11 cellular contexts compared by ENCODE assay signal in genomic region chr20:6533828-6534388, GRCh38.
DNase-seq lines count a peak whose midpoint lies in the region; ATAC-seq and TF ChIP-seq lines count a peak whose summit lies in the region.
"Had no signal": no experiment of that assay in that cellular context is flagged by ENCODE, and none has a peak within 500 bp of the region (broad histone marks: within the 10 kb centered on the region; RNA-seq: fewer than 3 reads in every experiment).

No MANE protein-coding gene starts in this region.

- no TSS peak for BruUV-seq in IMR-90 (replicated peaks; lab: Mats Ljungman, UMichigan)

- no peak for TF ChIP-seq POLR2A in IMR-90 (IDR thresholded peaks at IDR 0.05; ENCODE audit: low read depth, low read length)

- H3K79me1 ChIP-seq in IMR-90 (ENCODE audit: low read depth in 1 of 2, low read length in 2 of 2) (no peaks in the 10 kb centered on the region), mesendoderm (ENCODE audit: low read length) (no peaks in the 10 kb centered on the region)

- H2BK5ac ChIP-seq in IMR-90 (ENCODE audit: low read depth, low read length, poor library complexity, severe bottlenecking) (peak overlapping the region; percentile 93), mesendoderm (ENCODE audit: low read length) (no peak overlapping the region)

- H4K20me1 ChIP-seq in IMR-90 (ENCODE audit: insufficient read depth, low read length): no peaks in the 10 kb centered on the region

- H3K9me3 ChIP-seq in IMR-90 (ENCODE audit: control insufficient read depth, insufficient read depth, low read length) (no peaks in the 10 kb centered on the region), lung (ENCODE audit: control insufficient read depth in 2 of 2, insufficient read depth in 1 of 2, low read length in 1 of 2) (no peaks in the 10 kb centered on the region)

- H3K36me3 Mint-ChIP-seq in type B pancreatic cell: no peaks in the 10 kb centered on the region
- H3K36me3 Mint-ChIP-seq: activated naive CD8-positive, alpha-beta T cell treated with anti-CD3 and anti-CD28 coated beads for 36 hours had no signal

- TF ChIP-seq CTCF in IMR-90 (conservative IDR thresholded peaks at IDR 0.05; ENCODE audit: low read depth, low read length) (0 out of 2 replicates have a peak, but pooled peaks have one; percentile 3), choroid plexus epithelial cell (conservative IDR thresholded peaks at IDR 0.05; ENCODE audit: low read depth, low read length) (peak; percentile 19), lung (IDR thresholded peaks at IDR 0.05; ENCODE audit: control extremely low read depth, extremely low read depth) (no peak), type B pancreatic cell (conservative IDR thresholded peaks at IDR 0.05) (no peak)

- H3K36me3 ChIP-seq in IMR-90 (ENCODE audit: control insufficient read depth, insufficient read depth, low read length) (no peaks in the 10 kb centered on the region), lung (ENCODE audit: control insufficient read depth in 2 of 2, insufficient read depth in 2 of 2, low read length in 2 of 2) (no peaks in the 10 kb centered on the region), mesendoderm (ENCODE audit: control insufficient read depth, insufficient read depth, low read length) (no peaks in the 10 kb centered on the region)

- H2BK15ac ChIP-seq in IMR-90 (ENCODE audit: low read depth, low read length) (peak overlapping the region; percentile 76), mesendoderm (replicated peaks; ENCODE audit: low read depth) (no peak overlapping the region)

- H3K4me1 ChIP-seq in IMR-90 (ENCODE audit: control insufficient read depth, insufficient read depth, low read length) (peaks cover 7% of the 10 kb centered on the region), lung (ENCODE audit: control insufficient read depth in 2 of 2, insufficient read depth in 2 of 2, low read length in 2 of 2) (no peaks in the 10 kb centered on the region), mesendoderm (ENCODE audit: control insufficient read depth, low read depth, low read length) (no peaks in the 10 kb centered on the region)

- 0% methylated on average over 8 of the region's 15 CpGs; no CpG with 5 or more reads in 1 of the 2 experiments for WGBS in IMR-90 (ENCODE audit: extremely low coverage in 2 of 2, insufficient read length in 1 of 2), 2 experiments
- 53 to 81% methylated on average over 15 of the region's 15 CpGs for WGBS in lung, 2 donors
- no CpG with 5 or more reads among the region's 15 CpGs for WGBS in mesendoderm (ENCODE audit: extremely low coverage, insufficient coverage, low lambda C conversion rate)

- peak overlapping the region; percentile 91 for H4K5ac ChIP-seq in IMR-90 (ENCODE audit: low read depth, low read length)
- no peak overlapping the region for H4K5ac ChIP-seq in mesendoderm (ENCODE audit: low read length)

- H3K4me3 Mint-ChIP-seq in type B pancreatic cell: peak overlapping the region; percentile 39
- H3K4me3 Mint-ChIP-seq: activated B cell treated with CpG ODN at 0.5 μM for 24 hours; activated naive CD8-positive, alpha-beta T cell treated with anti-CD3 and anti-CD28 coated beads for 36 hours had no signal

- peaks cover 15% of the 10 kb centered on the region for H3K4me1 Mint-ChIP-seq in type B pancreatic cell (ENCODE audit: unreplicated experiment)
- H3K4me1 Mint-ChIP-seq: activated B cell treated with CpG ODN at 0.5 μM for 24 hours; activated naive CD8-positive, alpha-beta T cell treated with anti-CD3 and anti-CD28 coated beads for 36 hours had no signal

- H3K23ac ChIP-seq in IMR-90 (ENCODE audit: low read depth, low read length) (peak overlapping the region; percentile 97), mesendoderm (ENCODE audit: low read length) (no peak overlapping the region)

- H3K4me3 ChIP-seq in IMR-90 (ENCODE audit: insufficient read depth, low read depth, low read length) (peak overlapping the region; percentile 51), choroid plexus epithelial cell (ENCODE audit: low read depth, low read length) (peak overlapping the region; percentile 45), lung (no peak overlapping the region), mesendoderm (ENCODE audit: low read length) (no peak overlapping the region)

- CTCF ChIA-PET in IMR-90 (lab: Yijun Ruan, JAX): interaction anchor here (0.6 to 1.0 kb wide), 3 partner anchors 267 to 1308 kb away, joined by 4 to 5 read pairs (median 5); no protein-coding TSS in a partner anchor

- DNase-seq in IMR-90 (peak; percentile 88), choroid plexus epithelial cell (ENCODE audit: low read depth) (peak; percentile 92), lung (ENCODE audit: low spot score) (no peak), type B pancreatic cell (ENCODE audit: extremely low spot score, unreplicated experiment) (no peak), NCI-H1417 treated with DMSO at 0.1 percent for 48 hours (lab: John Stamatoyannopoulos, UW) (no peak), mesendoderm (no peak), T-helper 1 cell (no peak)
- DNase-seq: activated B cell treated with CpG ODN at 0.5 μM for 24 hours; activated naive CD8-positive, alpha-beta T cell treated with anti-CD3 and anti-CD28 coated beads for 36 hours; NCI-H774; stimulated activated CD4-positive, alpha-beta T cell treated with anti-CD3 and anti-CD28 coated beads, Interleukin-12 subunit alpha, Interleukin-12 subunit beta, amount 100 ng/mL, for 4 hours had no signal

- peak overlapping the region; percentile 79 for H2AFZ ChIP-seq in IMR-90 (replicated peaks; ENCODE audit: low read length, poor library complexity)

- peaks cover 10% of the 10 kb centered on the region for H3K9me3 Mint-ChIP-seq in type B pancreatic cell
- H3K9me3 Mint-ChIP-seq: activated naive CD8-positive, alpha-beta T cell treated with anti-CD3 and anti-CD28 coated beads for 36 hours had no signal

- POLR2A ChIA-PET in IMR-90 (lab: Charles Lee; ENCODE audit: unreplicated experiment): interaction anchor here (0.6 kb wide), 1 partner anchor 332 kb away, joined by 3 read pairs; no protein-coding TSS in a partner anchor

- H3K27me3 ChIP-seq in IMR-90 (ENCODE audit: control insufficient read depth, insufficient read depth, low read length): no peaks in the 10 kb centered on the region
- no peaks in the 10 kb centered on the region for H3K27me3 ChIP-seq in lung (ENCODE audit: control insufficient read depth, insufficient read depth)
- H3K27me3 ChIP-seq in mesendoderm (ENCODE audit: insufficient read depth, low read length, poor library complexity): no peaks in the 10 kb centered on the region

- H3K9ac ChIP-seq in IMR-90 (ENCODE audit: low read depth, low read length): peak overlapping the region; percentile 74
- no peak overlapping the region for H3K9ac ChIP-seq in mesendoderm (ENCODE audit: low read length)

- H2AK5ac ChIP-seq in IMR-90 (ENCODE audit: low read depth, low read length) (peak overlapping the region; percentile 12; the same call in 1 of the 2 replicates), mesendoderm (ENCODE audit: low read length) (no peak overlapping the region)

- ATAC-seq in IMR-90 (ENCODE audit: low read depth) (peak; percentile 85), lung (ENCODE audit: insufficient read depth, low FRiP score) (peak; percentile 50)

- H3K18ac ChIP-seq in IMR-90 (ENCODE audit: low read depth, low read length): peak overlapping the region; percentile 98
- H3K18ac ChIP-seq in mesendoderm (ENCODE audit: low read length): no peak overlapping the region

- peak; percentile 13; the same call in 1 of the 2 replicates for TF ChIP-seq RAD21 in IMR-90 (IDR thresholded peaks at IDR 0.05; ENCODE audit: low read length)

- H3K14ac ChIP-seq in IMR-90 (replicated peaks; ENCODE audit: low read depth, low read length): peak overlapping the region; percentile 94

- H4K91ac ChIP-seq in IMR-90 (ENCODE audit: insufficient read depth, low read depth, low read length): peak overlapping the region; percentile 99

- in situ Hi-C loops in IMR-90 (cut with MboI; ENCODE audit: low sequenced_read_pairs): no loop called here

- dilution Hi-C loops in IMR-90 (cut with HindIII; ENCODE audit: low sequenced_read_pairs, unreplicated experiment): no loop called here

- H3K4ac ChIP-seq in IMR-90 (ENCODE audit: low read depth, low read length): peak overlapping the region; percentile 82
- H3K4ac ChIP-seq in mesendoderm (ENCODE audit: low read depth, low read length): no peak overlapping the region

- H3K56ac ChIP-seq in IMR-90 (ENCODE audit: extremely low read depth, insufficient read depth, low read length): peak overlapping the region; percentile 99
- no peak overlapping the region for H3K56ac ChIP-seq in mesendoderm (ENCODE audit: low read length)

- no peaks in the 10 kb centered on the region for H3K79me2 ChIP-seq in mesendoderm (ENCODE audit: control insufficient read depth, insufficient read depth, low read length)

- H3K27ac Mint-ChIP-seq in type B pancreatic cell: peak overlapping the region; percentile 67
- H3K27ac Mint-ChIP-seq: activated B cell treated with CpG ODN at 0.5 μM for 24 hours; activated naive CD8-positive, alpha-beta T cell treated with anti-CD3 and anti-CD28 coated beads for 36 hours had no signal

- H3K4me2 ChIP-seq in IMR-90 (ENCODE audit: low read depth, low read length) (peak overlapping the region; percentile 93), mesendoderm (ENCODE audit: low read length) (no peak overlapping the region)

- peak overlapping the region; percentile 17 to 94 for H4K8ac ChIP-seq in IMR-90 (ENCODE audit: low read depth in 2 of 2, low read length in 2 of 2)
- H4K8ac ChIP-seq in mesendoderm (ENCODE audit: low read depth, low read length): no peak overlapping the region

- no peaks in the 10 kb centered on the region for H3K27me3 Mint-ChIP-seq in type B pancreatic cell
- H3K27me3 Mint-ChIP-seq: activated B cell treated with CpG ODN at 0.5 μM for 24 hours; activated naive CD8-positive, alpha-beta T cell treated with anti-CD3 and anti-CD28 coated beads for 36 hours had no signal

- intact Hi-C loops in IMR-90 (cut with micrococcal nuclease): loop anchor here (1.0 to 5.0 kb wide), 3 partner anchors 43 to 269 kb away; no protein-coding TSS in a partner anchor

- H2BK20ac ChIP-seq in IMR-90 (ENCODE audit: low read depth, low read length): peak overlapping the region; percentile 90

- H2BK120ac ChIP-seq in IMR-90 (ENCODE audit: low read depth, low read length): peak overlapping the region; percentile 93
- H2BK120ac ChIP-seq in mesendoderm (ENCODE audit: low read depth, low read length): no peak overlapping the region

- H2AK9ac ChIP-seq in IMR-90 (replicated peaks; ENCODE audit: low read depth, low read length, poor library complexity): peak overlapping the region; percentile 61

- H3K27ac ChIP-seq in IMR-90 (ENCODE audit: insufficient read depth, low read length) (peak overlapping the region; percentile 90), lung (ENCODE audit: low read depth in 1 of 2, low read length in 1 of 2) (peak overlapping the region in 1 of 2 donors; percentile 20), mesendoderm (ENCODE audit: low read depth, low read length) (no peak overlapping the region)

- no peaks in the 10 kb centered on the region for H3K9me1 ChIP-seq in IMR-90 (ENCODE audit: insufficient read depth, low read length)

TF ChIP-seq in IMR-90, 13 proteins besides CTCF, POLR2A, EP300 and RAD21 (continues in another document):
- TF ChIP-seq CEBPB (IDR thresholded peaks at IDR 0.05; ENCODE audit: low read depth, low read length) (peak; percentile 88), CHD1 (IDR thresholded peaks at IDR 0.05; ENCODE audit: low read depth, low read length) (no peak), MAFK (IDR thresholded peaks at IDR 0.05; ENCODE audit: low read depth, low read length) (peak; percentile 56; the same call in 1 of the 2 replicates)

Comparison
In these comparisons a context has a peak if more than half of its experiments do, and no peak if none do; other contexts are left out.
1. DNase-seq: peak in IMR-90 (single experiment) and choroid plexus epithelial cell (single experiment); none in lung (single experiment), type B pancreatic cell (single experiment), NCI-H1417 treated with DMSO at 0.1 percent for 48 hours (single experiment), mesendoderm (single experiment) and T-helper 1 cell (0 of 5).
2. H3K4me3 ChIP-seq: peak in IMR-90 (single experiment) and choroid plexus epithelial cell (single experiment); none in lung (single experiment) and mesendoderm (single experiment).
3. CTCF ChIP-seq: peak in IMR-90 (single experiment) and choroid plexus epithelial cell (single experiment); none in lung (single experiment) and type B pancreatic cell (single experiment).